Comparison of ENCODE assay signal across 8 cellular contexts in genomic region chr7:92695308-92696261, GRCh38.
A peak's percentile ranks its signal among the peaks of the same experiment; 100 is the strongest.
DNase-seq lines count a peak whose midpoint lies in the region; ATAC-seq, FAIRE-seq and TF ChIP-seq lines count a peak whose summit lies in the region.

No MANE protein-coding gene starts in this region.

- in situ Hi-C loops in Caki2 (cut with HindIII; ENCODE audit: low pct_unique_long_range_greater_than_20kb, low sequenced_read_pairs) (no loop called here), IMR-90 (cut with MboI; ENCODE audit: low sequenced_read_pairs) (loop anchor here (5.0 kb wide), 2 partner anchors 73 to 137 kb away; no protein-coding TSS in a partner anchor)

- H3K27me3 ChIP-seq in IMR-90 (ENCODE audit: control insufficient read depth, insufficient read depth, low read length) (no peaks in the 10 kb centered on the region), astrocyte (ENCODE audit: insufficient read depth, low read length) (no peaks in the 10 kb centered on the region)

- ATAC-seq in IMR-90 (ENCODE audit: low read depth) = peak; percentile 59

- H2BK5ac ChIP-seq in IMR-90 (ENCODE audit: low read depth, low read length, poor library complexity, severe bottlenecking) = peak overlapping the region; percentile 93

- peak overlapping the region; percentile 85 for H3K4ac ChIP-seq in IMR-90 (ENCODE audit: low read depth, low read length)

- H3K79me1 ChIP-seq in IMR-90 (ENCODE audit: low read depth in 1 of 2, low read length in 2 of 2) = peaks cover 5 to 36% of the 10 kb centered on the region in 2 experiments; a peak in 3 of 4 replicates

- no peak; the same call in 1 of the 2 replicates for TF ChIP-seq POLR2A in IMR-90 (IDR thresholded peaks at IDR 0.05; ENCODE audit: low read depth, low read length)

- H3K4me1 Mint-ChIP-seq in astrocyte (ENCODE audit: low read depth, unreplicated experiment) = peaks cover 59% of the 10 kb centered on the region

- H3K27ac Mint-ChIP-seq in astrocyte (ENCODE audit: unreplicated experiment) = peak overlapping the region; percentile 87

- peak overlapping the region; percentile 63 for H2AK5ac ChIP-seq in IMR-90 (ENCODE audit: low read depth, low read length)

- peak overlapping the region; percentile 88 for H3K27ac ChIP-seq in IMR-90 (ENCODE audit: insufficient read depth, low read length)
- H3K27ac ChIP-seq in astrocyte (ENCODE audit: low read depth, low read length) = peak overlapping the region; percentile 94

- H3K4me1 ChIP-seq in IMR-90 (ENCODE audit: control insufficient read depth, insufficient read depth, low read length) (peaks cover 17% of the 10 kb centered on the region), astrocyte (ENCODE audit: insufficient read depth, low read length) (peaks cover 57% of the 10 kb centered on the region)

- H3K18ac ChIP-seq in IMR-90 (ENCODE audit: low read depth, low read length) = peak overlapping the region; percentile 67

- peak overlapping the region; percentile 80 for H2BK20ac ChIP-seq in IMR-90 (ENCODE audit: low read depth, low read length)

- H3K79me2 ChIP-seq in astrocyte (ENCODE audit: insufficient read depth, low read length) = peaks cover 62% of the 10 kb centered on the region

- peak overlapping the region; percentile 94 for H3K56ac ChIP-seq in IMR-90 (ENCODE audit: extremely low read depth, insufficient read depth, low read length)

- no peaks in the 10 kb centered on the region for H3K27me3 Mint-ChIP-seq in astrocyte (ENCODE audit: low read depth, unreplicated experiment)

- H2BK15ac ChIP-seq in IMR-90 (ENCODE audit: low read depth, low read length) = peak overlapping the region; percentile 39; the same call in 2 of the 3 replicates

- H3K4me2 ChIP-seq in IMR-90 (ENCODE audit: low read depth, low read length) = peak overlapping the region; percentile 79
- H3K4me2 ChIP-seq in astrocyte (ENCODE audit: low read length) = peak overlapping the region; percentile 91

- peak overlapping the region; percentile 26 for H4K5ac ChIP-seq in IMR-90 (ENCODE audit: low read depth, low read length)

- H4K20me1 ChIP-seq in IMR-90 (ENCODE audit: insufficient read depth, low read length) (peaks cover 8% of the 10 kb centered on the region; the same call in 1 of the 2 replicates), astrocyte (ENCODE audit: insufficient read depth, low read length) (no peaks in the 10 kb centered on the region)

- H3K4me3 ChIP-seq in IMR-90 (ENCODE audit: insufficient read depth, low read depth, low read length) (peak overlapping the region; percentile 55), astrocyte (ENCODE audit: insufficient read depth, low read depth, low read length) (peak overlapping the region; percentile 56)

- intact Hi-C loops in IMR-90 (cut with micrococcal nuclease) = loop anchor here (1.0 to 10.0 kb wide), 7 partner anchors 57 to 319 kb away; no protein-coding TSS in a partner anchor

- H4K91ac ChIP-seq in IMR-90 (ENCODE audit: insufficient read depth, low read depth, low read length) = peak overlapping the region; percentile 90

- 0% methylated on average over 4 of the region's 15 CpGs; no CpG with 5 or more reads in 1 of the 2 experiments for WGBS in IMR-90 (ENCODE audit: extremely low coverage in 2 of 2, insufficient read length in 1 of 2), 2 experiments

- TF ChIP-seq RAD21 in IMR-90 (IDR thresholded peaks at IDR 0.05; ENCODE audit: low read length) = no peak

- peak overlapping the region; percentile 20 to 84 for H4K8ac ChIP-seq in IMR-90 (ENCODE audit: low read depth in 2 of 2, low read length in 2 of 2)

- CTCF ChIA-PET in IMR-90 (lab: Yijun Ruan, JAX) = interaction anchor here (0.5 to 1.2 kb wide), 4 partner anchors 74 to 1982 kb away, joined by 3 to 5 read pairs (median 4); no protein-coding TSS in a partner anchor

- peak overlapping the region; percentile 89 for H3K14ac ChIP-seq in IMR-90 (replicated peaks; ENCODE audit: low read depth, low read length)

- H3K9me1 ChIP-seq in IMR-90 (ENCODE audit: insufficient read depth, low read length) = peaks cover 10% of the 10 kb centered on the region

- POLR2A ChIA-PET in IMR-90 (lab: Charles Lee; ENCODE audit: unreplicated experiment) = interaction anchor here (0.6 kb wide), 1 partner anchor 59 kb away, joined by 3 read pairs; no protein-coding TSS in a partner anchor

- no peaks in the 10 kb centered on the region for H3K9me3 Mint-ChIP-seq in astrocyte (ENCODE audit: unreplicated experiment)

- no peak for TF ChIP-seq CTCF in IMR-90 (conservative IDR thresholded peaks at IDR 0.05; ENCODE audit: low read depth, low read length)
- no peak for TF ChIP-seq CTCF in astrocyte (IDR thresholded peaks at IDR 0.05; ENCODE audit: insufficient read depth, low read depth, low read length)

- H3K36me3 Mint-ChIP-seq in astrocyte (ENCODE audit: low read depth, unreplicated experiment) = peaks cover 10% of the 10 kb centered on the region

- H3K9ac ChIP-seq in IMR-90 (ENCODE audit: low read depth, low read length) (peak overlapping the region; percentile 81), astrocyte (ENCODE audit: low read length) (peak overlapping the region; percentile 88)

- peak overlapping the region; percentile 0 for H2AK9ac ChIP-seq in IMR-90 (replicated peaks; ENCODE audit: low read depth, low read length, poor library complexity)

- peak; percentile 85 for FAIRE-seq in astrocyte (lab: Jason Lieb, UNC)

- peak overlapping the region; percentile 79 for H3K4me3 Mint-ChIP-seq in astrocyte (ENCODE audit: unreplicated experiment)

- H3K36me3 ChIP-seq in IMR-90 (ENCODE audit: control insufficient read depth, insufficient read depth, low read length) (peaks cover 3% of the 10 kb centered on the region; the same call in 1 of the 2 replicates), astrocyte (ENCODE audit: insufficient read depth, low read length) (no peaks in the 10 kb centered on the region)

- DNase-seq in Caki2 (ENCODE audit: low read depth) (peak; percentile 76), IMR-90 (peak; percentile 90), astrocyte (ENCODE audit: low read depth) (peak; percentile 86), hippocampal formation (lab: John Stamatoyannopoulos, UW) (peak; percentile 43 to 52), renal cortical epithelial cell (ENCODE audit: low read depth) (peak; percentile 93), NCI-H1105 treated with DMSO at 0.1 percent for 48 hours (lab: John Stamatoyannopoulos, UW) (no peak), NCI-H774 (lab: John Stamatoyannopoulos, UW) (no peak), NOMO-1 treated with DMSO at 0.1 percent for 48 hours (lab: John Stamatoyannopoulos, UW; ENCODE audit: unreplicated experiment) (no peak)

- H3K23ac ChIP-seq in IMR-90 (ENCODE audit: low read depth, low read length) = peak overlapping the region; percentile 89

- dilution Hi-C loops in IMR-90 (cut with HindIII; ENCODE audit: low sequenced_read_pairs, unreplicated experiment) = no loop called here

- TSS peak; percentile 28 for BruUV-seq in IMR-90 (replicated peaks; lab: Mats Ljungman, UMichigan)

- H2AFZ ChIP-seq in IMR-90 (replicated peaks; ENCODE audit: low read length, poor library complexity) (peak overlapping the region; percentile 0), astrocyte (ENCODE audit: low read depth, low read length) (no peak overlapping the region)

- H3K9me3 ChIP-seq in IMR-90 (ENCODE audit: control insufficient read depth, insufficient read depth, low read length) = peaks cover 2% of the 10 kb centered on the region; the same call in 1 of the 2 replicates
- no peaks in the 10 kb centered on the region for H3K9me3 ChIP-seq in astrocyte (ENCODE audit: insufficient read depth, low read depth, low read length)

- H2BK120ac ChIP-seq in IMR-90 (ENCODE audit: low read depth, low read length) = peak overlapping the region; percentile 82

TF ChIP-seq in IMR-90, 13 proteins besides CTCF, POLR2A, EP300 and RAD21:
- TF ChIP-seq MAFK (IDR thresholded peaks at IDR 0.05; ENCODE audit: low read depth, low read length) (no peak), RFX5 (IDR thresholded peaks at IDR 0.05; ENCODE audit: low read depth, low read length) (no peak), USF2 (IDR thresholded peaks at IDR 0.05; ENCODE audit: low read depth, low read length) (no peak), FOS (IDR thresholded peaks at IDR 0.05; ENCODE audit: low read depth, low read length) (no peak), MXI1 (IDR thresholded peaks at IDR 0.05; ENCODE audit: borderline replicate concordance, low read depth, low read length) (peak; percentile 74; the same call in 1 of the 2 replicates), CEBPB (IDR thresholded peaks at IDR 0.05; ENCODE audit: low read depth, low read length) (peak; percentile 91), CHD1 (IDR thresholded peaks at IDR 0.05; ENCODE audit: low read depth, low read length) (no peak)

Comparison
In these comparisons a context has a peak if more than half of its experiments do, and no peak if none do; other contexts are left out.
1. DNase-seq: peak in Caki2 (single experiment), IMR-90 (single experiment), astrocyte (single experiment), hippocampal formation (2 of 2) and renal cortical epithelial cell (single experiment); none in NCI-H1105 treated with DMSO at 0.1 percent for 48 hours (single experiment), NCI-H774 (single experiment) and NOMO-1 treated with DMSO at 0.1 percent for 48 hours (single experiment).